Comparison of ENCODE assay signal across 16 cellular contexts in the genomic region with DNA sequence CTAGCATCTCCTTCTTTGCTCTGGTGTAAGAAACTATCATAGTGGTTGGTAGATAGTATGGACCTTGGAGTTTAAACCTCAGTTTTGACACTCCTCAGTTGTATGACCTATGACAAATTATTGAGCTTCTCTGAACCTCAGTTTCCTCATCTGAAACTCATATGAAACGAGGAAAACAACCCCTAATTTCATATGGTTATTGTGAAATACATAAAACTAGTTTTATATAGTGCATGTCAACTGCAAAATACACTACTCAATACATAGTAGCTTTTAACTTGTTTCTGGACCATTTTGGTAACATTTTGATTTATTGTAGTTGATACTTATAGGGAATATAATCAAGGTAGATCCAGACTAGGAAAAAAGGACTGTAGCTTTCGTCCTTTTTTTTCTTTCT. TPM values are rescaled to one million over a fixed set of nuclear protein-coding genes. Genes with fewer than 3 reads are reported as not detected.
A peak's percentile ranks its signal among the peaks of the same experiment; 100 is the strongest.
DNase-seq lines count a peak whose midpoint lies in the region; ATAC-seq and TF ChIP-seq lines count a peak whose summit lies in the region.
"Had no signal": no experiment of that assay in that cellular context is flagged by ENCODE, and none has a peak within 500 bp of the region (broad histone marks: within the 10 kb centered on the region; RNA-seq: fewer than 3 reads in every experiment).

No MANE protein-coding gene starts in this region.

- H3K27ac ChIP-seq in IMR-90 (ENCODE audit: insufficient read depth, low read length) = no peak overlapping the region
- H3K27ac ChIP-seq in SK-N-MC = peak overlapping the region; percentile 10; the same call in 1 of the 2 replicates
- peak overlapping the region; percentile 31 for H3K27ac ChIP-seq in smooth muscle cell (ENCODE audit: low read depth)
- H3K27ac ChIP-seq in upper lobe of left lung = peak overlapping the region in 1 of 4 donors; percentile 2
- H3K27ac ChIP-seq: HL-60 had no signal

- H3K56ac ChIP-seq in IMR-90 (ENCODE audit: extremely low read depth, insufficient read depth, low read length) = no peak overlapping the region

- H3K79me2 ChIP-seq in smooth muscle cell (ENCODE audit: low read depth) = peaks cover 100% of the 10 kb centered on the region

- no peaks in the 10 kb centered on the region for H3K9me3 ChIP-seq in IMR-90 (ENCODE audit: control insufficient read depth, insufficient read depth, low read length)
- no peaks in the 10 kb centered on the region for H3K9me3 ChIP-seq in SK-N-MC (ENCODE audit: low read depth, low read length)
- no peaks in the 10 kb centered on the region for H3K9me3 ChIP-seq in smooth muscle cell (replicated peaks; ENCODE audit: low read depth)
- no peaks in the 10 kb centered on the region for H3K9me3 ChIP-seq in upper lobe of left lung

- no peaks in the 10 kb centered on the region for H3K27me3 Mint-ChIP-seq in chondrocyte (ENCODE audit: low read depth)
- H3K27me3 Mint-ChIP-seq: B cell; CD4-positive, alpha-beta T cell had no signal

- no peak for TF ChIP-seq CTCF in IMR-90 (conservative IDR thresholded peaks at IDR 0.05; ENCODE audit: low read depth, low read length)
- no peak for TF ChIP-seq CTCF in chondrocyte (IDR thresholded peaks at IDR 0.05)
- TF ChIP-seq CTCF in smooth muscle cell (IDR thresholded peaks at IDR 0.05; ENCODE audit: borderline replicate concordance, insufficient read depth, poor library complexity, severe bottlenecking) = no peak
- no peak for TF ChIP-seq CTCF in upper lobe of left lung (IDR thresholded peaks at IDR 0.05)

- CTCF ChIA-PET in IMR-90 (lab: Yijun Ruan, JAX) = no interaction called here

- peaks cover 0 to 52% of the 10 kb centered on the region in 2 experiments; a peak in 2 of 4 replicates for H3K79me1 ChIP-seq in IMR-90 (ENCODE audit: low read depth in 1 of 2, low read length in 2 of 2)

- no peak for TF ChIP-seq EP300 in upper lobe of left lung (IDR thresholded peaks at IDR 0.05)

- no peak overlapping the region for H3K18ac ChIP-seq in IMR-90 (ENCODE audit: low read depth, low read length)

- intact Hi-C loops in IMR-90 (cut with micrococcal nuclease) = no loop called here

- no peak for TF ChIP-seq RAD21 in IMR-90 (IDR thresholded peaks at IDR 0.05; ENCODE audit: low read length)

- H4K20me1 ChIP-seq in IMR-90 (ENCODE audit: insufficient read depth, low read length) = peaks cover 91% of the 10 kb centered on the region
- peaks cover 91% of the 10 kb centered on the region for H4K20me1 ChIP-seq in smooth muscle cell (ENCODE audit: low read depth)

- no peak overlapping the region for H3K4ac ChIP-seq in IMR-90 (ENCODE audit: low read depth, low read length)

- no peaks in the 10 kb centered on the region for H3K9me3 Mint-ChIP-seq in chondrocyte (ENCODE audit: low read depth)
- H3K9me3 Mint-ChIP-seq: CD4-positive, alpha-beta T cell; HFFc6 had no signal

- no peak overlapping the region for H2BK15ac ChIP-seq in IMR-90 (ENCODE audit: low read depth, low read length)

- ATAC-seq in IMR-90 (ENCODE audit: low read depth) (no peak), HG02884 (IDR thresholded peaks at IDR 0.05; ENCODE audit: unreplicated experiment) (no peak), upper lobe of left lung (ENCODE audit: low FRiP score in 2 of 2) (no peak)

- no peak overlapping the region for H4K5ac ChIP-seq in IMR-90 (ENCODE audit: low read depth, low read length)

- DNase-seq in IMR-90 = no peak
- no peak for DNase-seq in SK-N-MC (ENCODE audit: low read depth, low spot score)
- no peak for DNase-seq in chondrocyte (ENCODE audit: low spot score)
- no peak for DNase-seq in smooth muscle cell (lab: John Stamatoyannopoulos, UW; ENCODE audit: unreplicated experiment)
- DNase-seq in NOMO-1 treated with dmso at 0.1 percent for 144 hours (lab: John Stamatoyannopoulos, UW; ENCODE audit: unreplicated experiment) = no peak
- no peak for DNase-seq in upper lobe of left lung
- DNase-seq: C1 segment of cervical spinal cord; Calu3; CD4-positive, alpha-beta T cell; DMS 273 treated with DMSO at 0.1 percent for 48 hours; DMS79; HCEC 1CT; HFFc6 had no signal

- no peak overlapping the region for H2AK5ac ChIP-seq in IMR-90 (ENCODE audit: low read depth, low read length)

- WGBS in IMR-90 (ENCODE audit: extremely low coverage in 2 of 2, insufficient read length in 1 of 2), 2 experiments = no CpG with 5 or more reads among the region's 2 CpGs
- WGBS in smooth muscle cell (ENCODE audit: low lambda C conversion rate) = 94% methylated on average over 2 of the region's 2 CpGs
- WGBS in upper lobe of left lung, 2 donors = 73 to 89% methylated on average over 2 of the region's 2 CpGs

- H3K4me1 ChIP-seq in IMR-90 (ENCODE audit: control insufficient read depth, insufficient read depth, low read length) = peaks cover 5% of the 10 kb centered on the region
- peaks cover 10% of the 10 kb centered on the region for H3K4me1 ChIP-seq in smooth muscle cell (ENCODE audit: low read depth)
- peaks cover 14 to 27% (median 22%) of the 10 kb centered on the region in 4 donors for H3K4me1 ChIP-seq in upper lobe of left lung

- H4K91ac ChIP-seq in IMR-90 (ENCODE audit: insufficient read depth, low read depth, low read length) = no peak overlapping the region

- POLR2A ChIA-PET in IMR-90 (lab: Charles Lee; ENCODE audit: unreplicated experiment) = no interaction called here

- H3K27me3 ChIP-seq in IMR-90 (ENCODE audit: control insufficient read depth, insufficient read depth, low read length) = no peaks in the 10 kb centered on the region
- no peaks in the 10 kb centered on the region for H3K27me3 ChIP-seq in smooth muscle cell (ENCODE audit: low read depth)
- no peaks in the 10 kb centered on the region for H3K27me3 ChIP-seq in upper lobe of left lung

- no peak overlapping the region for H2AK9ac ChIP-seq in IMR-90 (replicated peaks; ENCODE audit: low read depth, low read length, poor library complexity)

- H3K4me1 Mint-ChIP-seq in chondrocyte (ENCODE audit: low read depth) = peaks cover 64% of the 10 kb centered on the region

- H3K9me1 ChIP-seq in IMR-90 (ENCODE audit: insufficient read depth, low read length) = peaks cover 21% of the 10 kb centered on the region

- H3K9ac ChIP-seq in IMR-90 (ENCODE audit: low read depth, low read length) (no peak overlapping the region), SK-N-MC (ENCODE audit: insufficient read length) (no peak overlapping the region), smooth muscle cell (ENCODE audit: low read depth) (no peak overlapping the region)

- no peak overlapping the region for H3K4me3 Mint-ChIP-seq in chondrocyte (ENCODE audit: unreplicated experiment)
- H3K4me3 Mint-ChIP-seq: B cell; CD4-positive, alpha-beta T cell; HFFc6 had no signal

- H2BK20ac ChIP-seq in IMR-90 (ENCODE audit: low read depth, low read length) = no peak overlapping the region

- H2AFZ ChIP-seq in IMR-90 (replicated peaks; ENCODE audit: low read length, poor library complexity) = no peak overlapping the region
- no peak overlapping the region for H2AFZ ChIP-seq in smooth muscle cell (ENCODE audit: low read depth)

- TF ChIP-seq POLR2A in IMR-90 (IDR thresholded peaks at IDR 0.05; ENCODE audit: low read depth, low read length) = no peak
- no peak for TF ChIP-seq POLR2A in upper lobe of left lung (IDR thresholded peaks at IDR 0.05)

- H4K8ac ChIP-seq in IMR-90 (ENCODE audit: low read depth in 2 of 2, low read length in 2 of 2) = no peak overlapping the region

- no peak overlapping the region for H2BK5ac ChIP-seq in IMR-90 (ENCODE audit: low read depth, low read length, poor library complexity, severe bottlenecking)

- H3K36me3 Mint-ChIP-seq in chondrocyte (ENCODE audit: low read depth) = peaks cover 4% of the 10 kb centered on the region

- peaks cover 8% of the 10 kb centered on the region for H3F3A ChIP-seq in smooth muscle cell (ENCODE audit: low read depth)

- no peak overlapping the region for H3K14ac ChIP-seq in IMR-90 (replicated peaks; ENCODE audit: low read depth, low read length)

- peak overlapping the region; percentile 82; the same call in 1 of the 2 replicates for H3K23ac ChIP-seq in IMR-90 (ENCODE audit: low read depth, low read length)

- H3K4me3 ChIP-seq in IMR-90 (ENCODE audit: insufficient read depth, low read depth, low read length) = no peak overlapping the region
- H3K4me3 ChIP-seq in SK-N-MC = no peak overlapping the region
- no peak overlapping the region for H3K4me3 ChIP-seq in smooth muscle cell
- H3K4me3 ChIP-seq in upper lobe of left lung = no peak overlapping the region

- in situ Hi-C loops in IMR-90 (cut with MboI; ENCODE audit: low sequenced_read_pairs) = no loop called here

- BruUV-seq in IMR-90 (replicated peaks; lab: Mats Ljungman, UMichigan) = no TSS peak

- no peak overlapping the region for H3K4me2 ChIP-seq in IMR-90 (ENCODE audit: low read depth, low read length)
- no peak overlapping the region for H3K4me2 ChIP-seq in smooth muscle cell

- H3K36me3 ChIP-seq in IMR-90 (ENCODE audit: control insufficient read depth, insufficient read depth, low read length) (peaks cover 6% of the 10 kb centered on the region), SK-N-MC (ENCODE audit: insufficient read depth, low read length) (peaks cover 35% of the 10 kb centered on the region), smooth muscle cell (ENCODE audit: low read depth) (no peaks in the 10 kb centered on the region), upper lobe of left lung (no peaks in the 10 kb centered on the region)

- H2BK120ac ChIP-seq in IMR-90 (ENCODE audit: low read depth, low read length) = no peak overlapping the region

- dilution Hi-C loops in IMR-90 (cut with HindIII; ENCODE audit: low sequenced_read_pairs, unreplicated experiment) = no loop called here

- H3K27ac Mint-ChIP-seq in chondrocyte (ENCODE audit: unreplicated experiment) = peak overlapping the region; percentile 49
- H3K27ac Mint-ChIP-seq: B cell; CD4-positive, alpha-beta T cell had no signal

TF ChIP-seq in IMR-90, 13 proteins besides CTCF, POLR2A, EP300 and RAD21 (continues in another document):
- TF ChIP-seq MXI1 (IDR thresholded peaks at IDR 0.05; ENCODE audit: borderline replicate concordance, low read depth, low read length) (no peak), CEBPB (IDR thresholded peaks at IDR 0.05; ENCODE audit: low read depth, low read length) (peak; percentile 65), BHLHE40 (IDR thresholded peaks at IDR 0.05; ENCODE audit: low read depth, low read length) (no peak), NFE2L2 (IDR thresholded peaks at IDR 0.05; ENCODE audit: low read depth, low read length) (no peak)

RNA-seq across cellular contexts. Expression of gene CLIC4, which starts 32.9 kb away (rescaled TPM):
- total RNA-seq in IMR-90 (2012; rRNA removed) (392 and 524 TPM in 2 replicates), chondrocyte (282 to 430 TPM (median 411 TPM) in 3 replicates), smooth muscle cell (389 and 417 TPM in 2 replicates), upper lobe of left lung (100 to 1,000 TPM in 4 of 6 donors, 10 to 100 TPM in 2; 44.0 to 234 (median 147) TPM)
- polyA plus RNA-seq in IMR-90 (2012; rRNA removed) (194 and 242 TPM in 2 replicates), smooth muscle cell (149 and 151 TPM in 2 replicates)
- polyA plus RNA-seq in IMR-90 (2012; cell fraction: cytosol; rRNA removed) = 181 and 264 TPM in 2 replicates
- 149 and 183 TPM in 2 replicates for polyA plus RNA-seq in IMR-90 (2012; cell fraction: nucleus; rRNA removed; ENCODE audit: low replicate concordance)
